In the genomic region with DNA sequence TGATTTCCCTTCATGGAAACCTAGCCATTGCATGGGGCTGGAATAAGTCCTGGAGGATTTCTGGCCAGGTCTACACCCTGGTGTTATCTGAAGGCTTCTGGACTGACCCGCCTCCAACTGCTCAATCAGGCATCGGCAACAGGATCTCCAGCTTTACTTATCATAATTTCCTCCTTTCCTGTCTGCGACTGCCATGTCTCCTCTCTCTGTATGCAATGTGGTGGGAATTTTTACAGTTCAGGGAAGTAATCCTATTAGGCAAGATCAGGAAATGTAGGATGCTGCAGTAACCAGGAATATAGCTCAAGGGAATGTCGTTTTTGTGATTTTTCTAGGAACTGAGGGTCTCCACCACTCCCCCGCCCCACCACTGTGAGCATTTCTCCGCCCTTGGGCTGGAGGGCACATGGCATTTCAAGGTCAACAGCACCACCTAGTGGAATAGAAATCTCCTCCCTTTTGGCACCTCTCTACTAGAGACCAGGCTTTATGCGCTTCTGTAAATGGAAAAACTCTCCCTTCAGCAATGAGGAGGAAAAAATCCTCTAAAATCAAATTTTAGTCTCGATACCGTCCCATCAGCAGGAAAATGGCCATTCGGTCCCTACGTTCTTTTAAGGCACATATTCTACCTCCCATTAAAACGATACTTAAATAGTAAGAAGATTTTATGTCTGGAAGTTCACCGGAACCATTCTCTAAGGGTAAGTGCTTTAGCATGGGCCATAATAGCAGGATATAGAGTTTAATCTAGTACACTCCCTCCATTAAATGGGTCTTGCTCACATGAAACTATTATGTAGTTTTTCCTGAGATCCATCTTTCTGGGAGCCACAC, we compare ENCODE assay signal across 1 cellular context.
TF ChIP-seq lines count a peak whose summit lies in the region.

No MANE protein-coding gene starts in this region.

TF ChIP-seq in HepG2, 621 proteins besides CTCF, POLR2A, EP300 and RAD21 (continued from another document):
- TF ChIP-seq ATM (IDR thresholded peaks at IDR 0.05; ENCODE audit: borderline replicate concordance) (no peak), ZNF382 (CRISPR knock-in tag; IDR thresholded peaks at IDR 0.05; ENCODE audit: borderline replicate concordance) (no peak), REPIN1 (CRISPR knock-in tag; IDR thresholded peaks at IDR 0.05; ENCODE audit: borderline replicate concordance, low read depth) (no peak), SOX6 (IDR thresholded peaks at IDR 0.05) (no peak), SOX6 (CRISPR knock-in tag; IDR thresholded peaks at IDR 0.05) (0 out of 2 replicates have a peak, but pooled peaks have one; percentile 14), SMAD1 (CRISPR knock-in tag; IDR thresholded peaks at IDR 0.05; ENCODE audit: borderline replicate concordance, low read depth) (no peak), ZNF44 (CRISPR knock-in tag; IDR thresholded peaks at IDR 0.05) (0 out of 2 replicates have a peak, but pooled peaks have one; percentile 29), ZNF879 (CRISPR knock-in tag; IDR thresholded peaks at IDR 0.05) (no peak)
